21 cellular contexts compared by ENCODE assay signal in the genomic region with DNA sequence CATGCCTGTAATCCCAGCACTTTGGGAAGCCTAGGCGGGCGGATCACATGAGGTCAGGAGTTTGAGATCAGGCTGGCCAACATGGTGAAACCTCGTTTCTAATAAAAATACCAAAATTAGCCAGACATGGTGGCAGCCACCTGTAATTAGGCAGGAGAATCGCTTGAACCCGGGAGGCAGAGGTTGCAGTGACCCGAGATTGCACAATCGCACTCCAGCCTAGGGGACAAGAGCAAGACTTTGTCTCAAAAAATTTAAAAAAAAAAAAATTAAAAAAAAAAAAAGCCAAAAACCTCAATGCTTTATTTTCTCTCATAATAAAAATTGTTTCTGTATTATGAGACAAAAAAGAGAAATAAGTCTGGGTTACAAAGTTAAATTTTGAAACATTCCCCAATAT. TPM values are rescaled to one million over a fixed set of nuclear protein-coding genes. Genes with fewer than 3 reads are reported as not detected.
A peak's percentile ranks its signal among the peaks of the same experiment; 100 is the strongest.
DNase-seq lines count a peak whose midpoint lies in the region; ATAC-seq, FAIRE-seq and TF ChIP-seq lines count a peak whose summit lies in the region.
"Had no signal": no experiment of that assay in that cellular context is flagged by ENCODE, and none has a peak within 500 bp of the region (broad histone marks: within the 10 kb centered on the region; RNA-seq: fewer than 3 reads in every experiment).

No MANE protein-coding gene starts in this region.

- ATAC-seq in IMR-90 (ENCODE audit: low read depth): no peak
- ATAC-seq in K562: no peak
- ATAC-seq in HG02981 (IDR thresholded peaks at IDR 0.05; ENCODE audit: unreplicated experiment): no peak
- ATAC-seq: CD8-positive, alpha-beta T cell; GM12878 had no signal

- dilution Hi-C loops in IMR-90 (cut with HindIII; ENCODE audit: low sequenced_read_pairs, unreplicated experiment): no loop called here

- H2AK9ac ChIP-seq in IMR-90 (replicated peaks; ENCODE audit: low read depth, low read length, poor library complexity): no peak overlapping the region

- H3K4me2 ChIP-seq in IMR-90 (ENCODE audit: low read depth, low read length) (no peak overlapping the region), K562 (ENCODE audit: insufficient read depth, low read length) (no peak overlapping the region)
- H3K4me2 ChIP-seq: BLaER1 had no signal

- H3K9me1 ChIP-seq in IMR-90 (ENCODE audit: insufficient read depth, low read length): no peaks in the 10 kb centered on the region
- H3K9me1 ChIP-seq in K562 (ENCODE audit: control insufficient read depth, insufficient read depth, low read length): no peaks in the 10 kb centered on the region

- WGBS in IMR-90 (ENCODE audit: extremely low coverage in 2 of 2, insufficient read length in 1 of 2), 2 experiments: 100% methylated on average over 1 of the region's 7 CpGs; no CpG with 5 or more reads in 1 of the 2 experiments
- 97% methylated on average over 5 of the region's 7 CpGs for WGBS in K562 (ENCODE audit: insufficient coverage, low coverage, missing lambda C conversion rate)

- H4K5ac ChIP-seq in IMR-90 (ENCODE audit: low read depth, low read length): no peak overlapping the region

- peaks cover 3% of the 10 kb centered on the region; the same call in 2 of the 3 replicates for H3K79me2 ChIP-seq in K562 (ENCODE audit: control insufficient read depth, insufficient read depth, low read length)

- no peak overlapping the region for H3K56ac ChIP-seq in IMR-90 (ENCODE audit: extremely low read depth, insufficient read depth, low read length)

- H2AK5ac ChIP-seq in IMR-90 (ENCODE audit: low read depth, low read length): no peak overlapping the region

- H3K23ac ChIP-seq in IMR-90 (ENCODE audit: low read depth, low read length): no peak overlapping the region

- TF ChIP-seq CTCF in IMR-90 (conservative IDR thresholded peaks at IDR 0.05; ENCODE audit: low read depth, low read length): no peak
- no peak for TF ChIP-seq CTCF in NB4 (IDR thresholded peaks at IDR 0.05; ENCODE audit: low read depth, low read length)
- TF ChIP-seq CTCF in K562 (IDR thresholded peaks at IDR 0.05 in 2 of 3, conservative IDR thresholded peaks at IDR 0.05 in 1 of 3; ENCODE audit: insufficient read depth in 2 of 3, low read depth in 1 of 3, low read length in 3 of 3): no peak
- TF ChIP-seq CTCF in kidney (IDR thresholded peaks at IDR 0.05; ENCODE audit: borderline replicate concordance, extremely low read depth, insufficient read depth): no peak

- BruUV-seq in IMR-90 (replicated peaks; lab: Mats Ljungman, UMichigan) (no TSS peak), K562 (replicated peaks; lab: Mats Ljungman, UMichigan) (no TSS peak)

- H2BK5ac ChIP-seq in IMR-90 (ENCODE audit: low read depth, low read length, poor library complexity, severe bottlenecking): no peak overlapping the region

- TF ChIP-seq EP300 in K562 (IDR thresholded peaks at IDR 0.05; ENCODE audit: low read length): no peak

- H3K4ac ChIP-seq in IMR-90 (ENCODE audit: low read depth, low read length): no peak overlapping the region

- H2AFZ ChIP-seq in IMR-90 (replicated peaks; ENCODE audit: low read length, poor library complexity) (no peak overlapping the region), K562 (ENCODE audit: low read depth, low read length) (no peak overlapping the region)
- H2AFZ ChIP-seq: GM23248 had no signal

- no peaks in the 10 kb centered on the region for H3K9me3 ChIP-seq in IMR-90 (ENCODE audit: control insufficient read depth, insufficient read depth, low read length)
- no peaks in the 10 kb centered on the region for H3K9me3 ChIP-seq in K562 (replicated peaks; ENCODE audit: control insufficient read depth, insufficient read depth, low read depth, low read length)
- no peaks in the 10 kb centered on the region for H3K9me3 ChIP-seq in kidney (ENCODE audit: control insufficient read depth in 1 of 2, low read length in 2 of 2)
- H3K9me3 ChIP-seq: Caco-2, HAP-1 had no signal

- intact Hi-C loops in IMR-90 (cut with micrococcal nuclease) (no loop called here), K562 (cut with micrococcal nuclease) (no loop called here), kidney (cut with DNase I) (no loop called here)

- TF ChIP-seq POLR2A in IMR-90 (IDR thresholded peaks at IDR 0.05; ENCODE audit: low read depth, low read length) (no peak), NB4 (IDR thresholded peaks at IDR 0.05; ENCODE audit: extremely low read depth, insufficient read length) (no peak), K562 (conservative IDR thresholded peaks at IDR 0.05) (no peak), GM12892 (IDR thresholded peaks at IDR 0.05; ENCODE audit: low read depth, low read length) (no peak)

- no peak overlapping the region for H4K8ac ChIP-seq in IMR-90 (ENCODE audit: low read depth in 2 of 2, low read length in 2 of 2)

- H3K4me1 ChIP-seq in IMR-90 (ENCODE audit: control insufficient read depth, insufficient read depth, low read length): no peaks in the 10 kb centered on the region; the same call in 1 of the 2 replicates
- no peaks in the 10 kb centered on the region for H3K4me1 ChIP-seq in K562 (replicated peaks in 1 of 2; ENCODE audit: control insufficient read depth in 2 of 2, insufficient read depth in 2 of 2, low read length in 2 of 2)
- no peaks in the 10 kb centered on the region for H3K4me1 ChIP-seq in kidney (ENCODE audit: control insufficient read depth in 1 of 2, insufficient read depth in 1 of 2, low read depth in 1 of 2, low read length in 2 of 2)
- H3K4me1 ChIP-seq: Caco-2, HAP-1 had no signal

- no peak overlapping the region for H2BK20ac ChIP-seq in IMR-90 (ENCODE audit: low read depth, low read length)

- POLR2A ChIA-PET in IMR-90 (lab: Charles Lee; ENCODE audit: unreplicated experiment) (no interaction called here), K562 (lab: Yijun Ruan, JAX) (interaction anchor here (0.6 kb wide), 1 partner anchor 8 kb away, joined by 4 read pairs; no protein-coding TSS in a partner anchor)

- H3K14ac ChIP-seq in IMR-90 (replicated peaks; ENCODE audit: low read depth, low read length): no peak overlapping the region

- DNase-seq in IMR-90 (no peak), NB4 (ENCODE audit: low read depth) (peak; percentile 11), K562 (ENCODE audit: extremely low read depth in 1 of 4, low spot score in 3 of 4) (no peak), kidney (no peak), GM12892 (ENCODE audit: insufficient read length) (no peak)
- no peak for DNase-seq in stimulated activated naive CD4-positive, alpha-beta T cell treated with Interleukin-2 at 50 U/mL for 16 hours (lab: John Stamatoyannopoulos, UW)
- DNase-seq: Caco-2; CD4-positive, CD25-positive, alpha-beta regulatory T cell; CD8-positive, alpha-beta T cell; DMS79; EL; GDM1; GM23248; HFFc6 had no signal

- no peak overlapping the region for H2BK120ac ChIP-seq in IMR-90 (ENCODE audit: low read depth, low read length)

- H3K79me1 ChIP-seq in IMR-90 (ENCODE audit: low read depth in 1 of 2, low read length in 2 of 2): peaks cover 11 to 18% of the 10 kb centered on the region in 2 experiments

- no peak overlapping the region for H3K9ac ChIP-seq in IMR-90 (ENCODE audit: low read depth, low read length)
- no peak overlapping the region for H3K9ac ChIP-seq in K562 (ENCODE audit: insufficient read depth in 1 of 2, low read depth in 2 of 2, low read length in 2 of 2)
- H3K9ac ChIP-seq in kidney (ENCODE audit: low read length in 2 of 2): no peak overlapping the region
- H3K9ac ChIP-seq: BLaER1, GM23248 had no signal

- H3K27me3 ChIP-seq in IMR-90 (ENCODE audit: control insufficient read depth, insufficient read depth, low read length) (no peaks in the 10 kb centered on the region), K562 (ENCODE audit: control insufficient read depth in 2 of 2, insufficient read depth in 2 of 2, low read length in 2 of 2) (no peaks in the 10 kb centered on the region)
- H3K27me3 ChIP-seq: BLaER1 had no signal

- no peak overlapping the region for H4K91ac ChIP-seq in IMR-90 (ENCODE audit: insufficient read depth, low read depth, low read length)

- H3K4me3 ChIP-seq in IMR-90 (ENCODE audit: insufficient read depth, low read depth, low read length) (no peak overlapping the region), NB4 (ENCODE audit: low read depth, low read length) (no peak overlapping the region), K562 (no peak overlapping the region), kidney (ENCODE audit: low read length in 2 of 2) (no peak overlapping the region)
- H3K4me3 ChIP-seq: BLaER1, GM12878, GM23248, HAP-1 had no signal

- H4K20me1 ChIP-seq in IMR-90 (ENCODE audit: insufficient read depth, low read length) (no peaks in the 10 kb centered on the region), K562 (replicated peaks; ENCODE audit: control insufficient read depth, insufficient read depth, low read length) (no peaks in the 10 kb centered on the region)
- H4K20me1 ChIP-seq: BLaER1 had no signal

- H2BK15ac ChIP-seq in IMR-90 (ENCODE audit: low read depth, low read length): no peak overlapping the region

- CTCF ChIA-PET in IMR-90 (lab: Yijun Ruan, JAX) (no interaction called here), K562 (lab: Yijun Ruan, JAX; ENCODE audit: low intra/inter-chr PET ratio) (no interaction called here)

- H3K18ac ChIP-seq in IMR-90 (ENCODE audit: low read depth, low read length): no peak overlapping the region

- FAIRE-seq in K562 (lab: Jason Lieb, UNC) (no peak), kidney (lab: Jason Lieb, UNC) (peak; percentile 74), GM12892 (lab: Jason Lieb, UNC) (no peak)
- FAIRE-seq: GM12878, GM18507, H54 had no signal

- H3K36me3 ChIP-seq in IMR-90 (ENCODE audit: control insufficient read depth, insufficient read depth, low read length) (peaks cover 9% of the 10 kb centered on the region), K562 (ENCODE audit: control insufficient read depth, insufficient read depth, low read length) (peaks cover 64% of the 10 kb centered on the region), kidney (ENCODE audit: control insufficient read depth in 1 of 2, insufficient read depth in 2 of 2, low read length in 2 of 2) (peaks cover 4 to 15% of the 10 kb centered on the region in 2 donors)

- TF ChIP-seq RAD21 in IMR-90 (IDR thresholded peaks at IDR 0.05; ENCODE audit: low read length): no peak
- TF ChIP-seq RAD21 in K562 (CRISPR knock-in tag; conservative IDR thresholded peaks at IDR 0.05 in 1 of 2, IDR thresholded peaks at IDR 0.05 in 1 of 2): no peak

- H3K27ac ChIP-seq in IMR-90 (ENCODE audit: insufficient read depth, low read length): no peak overlapping the region
- no peak overlapping the region for H3K27ac ChIP-seq in K562 (ENCODE audit: extremely low read depth, low read depth, low read length)
- no peak overlapping the region for H3K27ac ChIP-seq in kidney (ENCODE audit: low read depth in 2 of 2, low read length in 2 of 2)
- H3K27ac ChIP-seq: BLaER1, C4-2B, GM23248 had no signal

- in situ Hi-C loops in IMR-90 (cut with MboI; ENCODE audit: low sequenced_read_pairs) (no loop called here), K562 (cut with MboI) (no loop called here)

RNA-seq across cellular contexts. Expression of gene RDX, which starts 54.2 kb away (rescaled TPM):
- 61.1 and 135 TPM in 2 replicates for total RNA-seq in IMR-90 (2012; rRNA removed)
- 60.9 and 72.4 TPM in 2 replicates for polyA plus RNA-seq in IMR-90 (2012; rRNA removed)
- 4.0 and 24.5 TPM in 2 replicates for polyA plus RNA-seq in IMR-90 (2012; cell fraction: cytosol; rRNA removed)
- polyA plus RNA-seq in IMR-90 (2012; cell fraction: nucleus; rRNA removed; ENCODE audit: low replicate concordance): 2.4 and 38.2 TPM in 2 replicates
- 20.0 and 102 TPM in 2 replicates for total RNA-seq in K562 (2011; cell fraction: chromatin; rRNA removed; ENCODE audit: low replicate concordance)
- total RNA-seq in K562 (2011; cell fraction: nucleolus; rRNA removed): 10.2 and 12.4 TPM in 2 replicates
- 23.5 and 33.6 TPM in 2 replicates for total RNA-seq in K562 (2011; cell fraction: nucleoplasm; rRNA removed)
- 35.6 and 37.4 TPM in 2 replicates for total RNA-seq in K562 (2014; rRNA removed)
- 55.3 and 57.9 TPM in 2 replicates for total RNA-seq in K562 (2014; rRNA removed; fragmentation: Illumina TruSeq; extraction: Trizol)
- total RNA-seq in K562 (2015; rRNA removed; fragmentation: Illumina TruSeq; extraction: Trizol): 61.7 and 64.8 TPM in 2 replicates
- 58.0 and 62.4 TPM in 2 replicates for total RNA-seq in K562 (2021)
- polyA plus RNA-seq in K562 (2011; rRNA removed): 52.2 and 62.1 TPM in 2 replicates
- polyA plus RNA-seq in K562 (2011; cell fraction: cytosol; rRNA removed): 6.3 and 18.3 TPM in 2 replicates
- 12.0 and 18.5 TPM in 2 replicates for polyA plus RNA-seq in K562 (2011; cell fraction: nucleus; rRNA removed)
- 43.7 and 55.2 TPM in 2 replicates for polyA plus RNA-seq in K562 (2012)
- 50.0 and 54.3 TPM in 2 replicates for polyA plus RNA-seq in K562 (2014; fragmentation: Illumina TruSeq; extraction: Trizol)
- 10 to 100 TPM; 51.4 to 54.0 TPM for polyA plus RNA-seq in K562 (2014; fragmentation: Nextera tagmentation; extraction: Ambion mirVana)
- polyA plus RNA-seq in K562 (2014; rRNA removed): 34.8 and 45.7 TPM in 2 replicates
- polyA minus RNA-seq in K562 (2011; rRNA and poly(A)+ RNA removed): 148 and 161 TPM in 2 replicates
- 44.3 and 51.3 TPM in 2 replicates for polyA minus RNA-seq in K562 (2011; cell fraction: cytosol; rRNA and poly(A)+ RNA removed)
- polyA minus RNA-seq in K562 (2011; cell fraction: nucleus; rRNA and poly(A)+ RNA removed): 15.6 and 30.8 TPM in 2 replicates
- total RNA-seq in kidney: 97.3 TPM
- 28.0 TPM for polyA plus RNA-seq in kidney (ENCODE audit: insufficient read depth, low read depth, low replicate concordance)
- 47.9 TPM for polyA plus RNA-seq in GM12892 (2012; ENCODE audit: missing spikeins)
